22 cellular contexts compared by ENCODE assay signal in genomic region chr3:187902938-187903337, GRCh38.
"Had no signal": no experiment of that assay in that cellular context is flagged by ENCODE, and none has a peak within 500 bp of the region (broad histone marks: within the 10 kb centered on the region; RNA-seq: fewer than 3 reads in every experiment).

No MANE protein-coding gene starts in this region.

- H3K9me3 Mint-ChIP-seq: activated B cell treated with CpG ODN at 0.5 μM for 24 hours; activated CD8-positive, alpha-beta T cell treated with anti-CD3 and anti-CD28 coated beads for 36 hours; activated naive CD4-positive, alpha-beta T cell treated with anti-CD3 and anti-CD28 coated beads, Interleukin-2, amount 50 U/mL, for 24 hours; immature natural killer cell; mesothelial cell of epicardium; neural crest cell; stimulated activated naive CD8-positive, alpha-beta T cell treated with anti-CD3 and anti-CD28 coated beads, Interleukin-15, amount 100 ng/mL, for 72 hours; type B pancreatic cell had no signal

- H3K9me3 ChIP-seq: adrenal gland, colonic mucosa, lower lobe of right lung, ovary, spleen had no signal

- H3K27ac ChIP-seq: adrenal gland, colonic mucosa, lower lobe of right lung, ovary, sigmoid colon, spleen had no signal

- DNase-seq: activated CD4-positive, alpha-beta T cell treated with anti-CD3 and anti-CD28 coated beads for 48 hours; activated CD8-positive, alpha-beta memory T cell treated with anti-CD3 and anti-CD28 coated beads, Interleukin-2, amount 50 U/mL, for 4 hours; activated CD8-positive, alpha-beta T cell treated with anti-CD3 and anti-CD28 coated beads for 36 hours; activated effector memory CD4-positive, alpha-beta T cell treated with anti-CD3 and anti-CD28 coated beads, Interleukin-2, amount 50 U/mL, for 16 hours; activated T-cell treated with anti-CD3 and anti-CD28 coated beads, Interleukin-2, amount 50 U/mL, for 48 hours; adrenal gland; colonic mucosa; foreskin melanocyte; head of caudate nucleus; immature natural killer cell; left colon; lower lobe of right lung; ovary; sigmoid colon; spleen; stimulated activated naive CD8-positive, alpha-beta T cell treated with anti-CD3 and anti-CD28 coated beads, Interleukin-15, amount 100 ng/mL, for 72 hours; T-helper 17 cell had no signal

- H3K27me3 Mint-ChIP-seq: activated CD8-positive, alpha-beta T cell treated with anti-CD3 and anti-CD28 coated beads for 36 hours; activated naive CD4-positive, alpha-beta T cell treated with anti-CD3 and anti-CD28 coated beads, Interleukin-2, amount 50 U/mL, for 24 hours; stimulated activated naive CD8-positive, alpha-beta T cell treated with anti-CD3 and anti-CD28 coated beads, Interleukin-15, amount 100 ng/mL, for 72 hours; T-helper 17 cell; type B pancreatic cell had no signal

- H3K4me1 ChIP-seq: colonic mucosa, lower lobe of right lung, sigmoid colon had no signal

- H3K4me3 Mint-ChIP-seq: activated B cell treated with CpG ODN at 0.5 μM for 24 hours; activated CD8-positive, alpha-beta T cell treated with anti-CD3 and anti-CD28 coated beads for 36 hours; activated naive CD4-positive, alpha-beta T cell treated with anti-CD3 and anti-CD28 coated beads, Interleukin-2, amount 50 U/mL, for 24 hours; mesothelial cell of epicardium; neural crest cell; stimulated activated naive CD8-positive, alpha-beta T cell treated with anti-CD3 and anti-CD28 coated beads, Interleukin-15, amount 100 ng/mL, for 72 hours; T-helper 17 cell; type B pancreatic cell had no signal

- H3K27me3 ChIP-seq: adrenal gland, colonic mucosa, ovary, sigmoid colon had no signal

- ATAC-seq: activated CD8-positive, alpha-beta T cell treated with anti-CD3 and anti-CD28 coated beads for 36 hours; left colon; lower lobe of right lung; stimulated activated naive CD8-positive, alpha-beta T cell treated with anti-CD3 and anti-CD28 coated beads, Interleukin-15, amount 100 ng/mL, for 72 hours; T-helper 17 cell had no signal

- H3K36me3 Mint-ChIP-seq: activated naive CD4-positive, alpha-beta T cell treated with anti-CD3 and anti-CD28 coated beads, Interleukin-2, amount 50 U/mL, for 24 hours; immature natural killer cell; mesothelial cell of epicardium; type B pancreatic cell had no signal

- H3K4me1 Mint-ChIP-seq: activated naive CD4-positive, alpha-beta T cell treated with anti-CD3 and anti-CD28 coated beads, Interleukin-2, amount 50 U/mL, for 24 hours; mesothelial cell of epicardium; neural crest cell; T-helper 17 cell had no signal

- H3K4me3 ChIP-seq: adrenal gland, colonic mucosa, lower lobe of right lung, ovary, sigmoid colon, spleen had no signal

- H3K36me3 ChIP-seq: adrenal gland, colonic mucosa, lower lobe of right lung, ovary, sigmoid colon, spleen had no signal

- H3K27ac Mint-ChIP-seq: activated B cell treated with CpG ODN at 0.5 μM for 24 hours; activated CD8-positive, alpha-beta T cell treated with anti-CD3 and anti-CD28 coated beads for 36 hours; activated naive CD4-positive, alpha-beta T cell treated with anti-CD3 and anti-CD28 coated beads, Interleukin-2, amount 50 U/mL, for 24 hours; mesothelial cell of epicardium; stimulated activated naive CD8-positive, alpha-beta T cell treated with anti-CD3 and anti-CD28 coated beads, Interleukin-15, amount 100 ng/mL, for 72 hours; T-helper 17 cell; type B pancreatic cell had no signal
